Comparison of ENCODE assay signal across 8 cellular contexts in genomic region chr1:153246825-153247224, GRCh38. TPM values are rescaled to one million over a fixed set of nuclear protein-coding genes. Genes with fewer than 3 reads are reported as not detected.
"Had no signal": no experiment of that assay in that cellular context is flagged by ENCODE, and none has a peak within 500 bp of the region (broad histone marks: within the 10 kb centered on the region; RNA-seq: fewer than 3 reads in every experiment).

No MANE protein-coding gene starts in this region.

- H3K4me3 ChIP-seq: GM23338 had no signal

- DNase-seq: H9, HCEC 1CT had no signal

- H3K27ac ChIP-seq: HL-60 had no signal

- ATAC-seq: GM23338, HepG2 had no signal

- H3K4me2 ChIP-seq: GM23338 had no signal

- H2AFZ ChIP-seq: GM23338 had no signal

RNA-seq across cellular contexts. Expression of gene LORICRIN, which starts 12.7 kb away (rescaled TPM):
- total RNA-seq: GM23338, H1, H9, HepG2, HT1080 had no signal
- polyA plus RNA-seq: H1, HepG2, IgD-negative memory B cell had no signal

RNA-seq across cellular contexts. Expression of gene PRR9, which starts 29.4 kb away (rescaled TPM):
- total RNA-seq: GM23338, H1, H9, HepG2 had no signal
- polyA plus RNA-seq: GM23338, H1, HepG2, IgD-negative memory B cell had no signal

RNA-seq across cellular contexts. Expression of gene LELP1, which starts 43.6 kb away (rescaled TPM):
- total RNA-seq: GM23338, H1, H9, HepG2, HT1080 had no signal
- polyA plus RNA-seq: GM23338, H1, HepG2, IgD-negative memory B cell had no signal
